In the genomic region with DNA sequence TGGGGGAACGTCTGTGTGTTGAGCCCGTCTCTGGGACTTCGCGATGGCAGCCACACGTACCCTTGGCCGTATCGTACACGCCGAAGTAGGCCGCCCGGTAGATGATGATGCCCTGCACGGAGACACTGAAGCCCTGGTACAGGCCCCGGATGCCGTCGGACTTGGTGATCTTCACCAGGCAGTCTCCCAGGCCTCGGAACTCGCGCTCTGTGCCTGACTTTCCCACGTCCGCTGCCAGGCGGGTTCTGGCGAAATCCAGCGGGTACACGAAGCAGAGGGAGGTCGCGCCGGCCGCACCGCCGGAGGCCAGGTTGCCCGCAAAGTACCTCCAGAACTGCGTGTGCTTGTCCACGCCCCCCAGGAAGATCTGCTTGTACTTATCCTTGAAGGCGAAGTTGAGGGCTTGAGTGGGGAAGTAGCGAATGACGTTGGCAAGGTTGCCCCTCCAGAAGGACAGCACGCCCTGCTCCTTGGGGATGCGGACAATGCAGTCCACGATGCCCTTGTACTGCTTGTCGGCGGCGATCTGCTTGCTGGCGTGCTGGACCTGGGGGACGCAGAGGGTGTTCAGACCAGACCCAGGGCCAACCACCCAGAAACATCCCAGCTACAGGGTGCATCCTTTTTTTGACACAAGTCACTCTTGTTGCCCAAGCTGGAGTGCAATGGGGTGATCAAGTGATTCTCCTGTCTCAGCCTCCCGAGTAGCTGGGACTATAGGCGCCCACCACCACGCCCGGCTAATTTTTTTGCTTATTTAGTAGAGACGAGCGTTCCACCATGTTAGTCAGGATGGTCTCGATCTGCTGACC, we compare ENCODE assay signal across 12 cellular contexts. TPM values are rescaled to one million over a fixed set of nuclear protein-coding genes. Genes with fewer than 3 reads are reported as not detected.
DNase-seq lines count a peak whose midpoint lies in the region; ATAC-seq, FAIRE-seq and TF ChIP-seq lines count a peak whose summit lies in the region.
"Had no signal": no experiment of that assay in that cellular context is flagged by ENCODE, and none has a peak within 500 bp of the region (broad histone marks: within the 10 kb centered on the region; RNA-seq: fewer than 3 reads in every experiment).

No MANE protein-coding gene starts in this region.

- H3K27ac Mint-ChIP-seq in activated T-cell treated with anti-CD3 and anti-CD28 coated beads, Interleukin-2, amount 50 U/mL, for 24 hours = peak overlapping the region; percentile 99
- peak overlapping the region; percentile 46 to 83 for H3K27ac Mint-ChIP-seq in stimulated activated naive CD8-positive, alpha-beta T cell treated with anti-CD3 and anti-CD28 coated beads, Interleukin-15, amount 100 ng/mL, for 72 hours

- no peaks in the 10 kb centered on the region for H3K27me3 Mint-ChIP-seq in activated T-cell treated with anti-CD3 and anti-CD28 coated beads, Interleukin-2, amount 50 U/mL, for 24 hours
- H3K27me3 Mint-ChIP-seq in stimulated activated naive CD8-positive, alpha-beta T cell treated with anti-CD3 and anti-CD28 coated beads, Interleukin-15, amount 100 ng/mL, for 72 hours = no peaks in the 10 kb centered on the region

- TF ChIP-seq CTCF in D721Med (IDR thresholded peaks at IDR 0.05; ENCODE audit: insufficient read depth, missing control alignments) = no peak

- H3K9me3 Mint-ChIP-seq in activated T-cell treated with anti-CD3 and anti-CD28 coated beads, Interleukin-2, amount 50 U/mL, for 24 hours = no peaks in the 10 kb centered on the region
- no peaks in the 10 kb centered on the region for H3K9me3 Mint-ChIP-seq in stimulated activated naive CD8-positive, alpha-beta T cell treated with anti-CD3 and anti-CD28 coated beads, Interleukin-15, amount 100 ng/mL, for 72 hours

- H3K4me3 Mint-ChIP-seq in activated T-cell treated with anti-CD3 and anti-CD28 coated beads, Interleukin-2, amount 50 U/mL, for 24 hours = peak overlapping the region; percentile 95
- H3K4me3 Mint-ChIP-seq in stimulated activated naive CD8-positive, alpha-beta T cell treated with anti-CD3 and anti-CD28 coated beads, Interleukin-15, amount 100 ng/mL, for 72 hours = peak overlapping the region; percentile 21 to 71

- H3K4me1 Mint-ChIP-seq in activated T-cell treated with anti-CD3 and anti-CD28 coated beads, Interleukin-2, amount 50 U/mL, for 24 hours (ENCODE audit: low read depth) = peaks cover 45% of the 10 kb centered on the region
- H3K4me1 Mint-ChIP-seq in stimulated activated naive CD8-positive, alpha-beta T cell treated with anti-CD3 and anti-CD28 coated beads, Interleukin-15, amount 100 ng/mL, for 72 hours = peaks cover 63% of the 10 kb centered on the region

- no peak for FAIRE-seq in D721Med (lab: Jason Lieb, UNC)

- H3K36me3 Mint-ChIP-seq in activated T-cell treated with anti-CD3 and anti-CD28 coated beads, Interleukin-2, amount 50 U/mL, for 24 hours (ENCODE audit: low read depth) = peaks cover 80% of the 10 kb centered on the region

- DNase-seq in activated T-cell treated with anti-CD3 and anti-CD28 coated beads, Interleukin-2, amount 50 U/mL, for 1 hour = peak; percentile 17
- DNase-seq in activated T-cell treated with anti-CD3 and anti-CD28 coated beads for 4 hours (no peak), left lobe of liver (ENCODE audit: low spot score) (peak; percentile 45), GM19240 (ENCODE audit: insufficient read length, low spot score) (no peak), NCI-H1092 (lab: John Stamatoyannopoulos, UW) (no peak), D721Med (ENCODE audit: insufficient read length, low spot score) (no peak)
- DNase-seq in activated T-cell treated with anti-CD3 and anti-CD28 coated beads, Interleukin-2, amount 50 U/mL, for 24 hours = peak; percentile 29
- DNase-seq in stimulated activated naive CD8-positive, alpha-beta T cell treated with anti-CD3 and anti-CD28 coated beads, Interleukin-15, amount 100 ng/mL, for 72 hours = peak in 1 of 2 donors; percentile 16
- DNase-seq: AML-193; GM23248; NCI-H1417; stimulated activated naive CD4-positive, alpha-beta T cell treated with Interleukin-2 at 50 U/mL for 16 hours had no signal

- no peak for ATAC-seq in left lobe of liver
- ATAC-seq in stimulated activated naive CD8-positive, alpha-beta T cell treated with anti-CD3 and anti-CD28 coated beads, Interleukin-15, amount 100 ng/mL, for 72 hours = no peak

RNA-seq across cellular contexts. Expression of a gene that starts 2.5 kb away (rescaled TPM):
- 55.9 TPM for total RNA-seq in left lobe of liver

RNA-seq across cellular contexts. Expression of a gene that starts 52.8 kb away (rescaled TPM):
- total RNA-seq in left lobe of liver = 0.40 TPM
- total RNA-seq: GM23248 had no signal

Comparison
In these comparisons a context has a peak if more than half of its experiments do, and no peak if none do; other contexts are left out.
1. DNase-seq: peak in activated T-cell treated with anti-CD3 and anti-CD28 coated beads, Interleukin-2, amount 50 U/mL, for 1 hour (single experiment), activated T-cell treated with anti-CD3 and anti-CD28 coated beads, Interleukin-2, amount 50 U/mL, for 24 hours (single experiment) and left lobe of liver (single experiment); none in activated T-cell treated with anti-CD3 and anti-CD28 coated beads for 4 hours (single experiment), GM19240 (single experiment), NCI-H1092 (single experiment) and D721Med (single experiment).